20 cellular contexts compared by ENCODE assay signal in genomic region chr4:168535689-168536088, GRCh38. TPM values are rescaled to one million over a fixed set of nuclear protein-coding genes. Genes with fewer than 3 reads are reported as not detected.
"Had no signal": no experiment of that assay in that cellular context is flagged by ENCODE, and none has a peak within 500 bp of the region (broad histone marks: within the 10 kb centered on the region; RNA-seq: fewer than 3 reads in every experiment).

No MANE protein-coding gene starts in this region.

- H3K27ac ChIP-seq: suprapubic skin, transverse colon had no signal

- H3K4me1 ChIP-seq: suprapubic skin, transverse colon had no signal

- H3K9me3 ChIP-seq: mucosa of descending colon, suprapubic skin, transverse colon had no signal

- H3K4me3 ChIP-seq: mucosa of descending colon, suprapubic skin, transverse colon had no signal

- DNase-seq: activated B cell treated with CpG ODN at 0.5 μM for 24 hours; activated CD4-positive, alpha-beta memory T cell treated with anti-CD3 and anti-CD28 coated beads for 36 hours; activated CD4-positive, alpha-beta T cell treated with anti-CD3 and anti-CD28 coated beads for 48 hours; activated naive CD4-positive, alpha-beta T cell treated with anti-CD3 and anti-CD28 coated beads for 36 hours; activated naive CD8-positive, alpha-beta T cell treated with anti-CD3 and anti-CD28 coated beads, Interleukin-2, amount 10 ng/mL, durations not matched to agents 7 days and 5 days; activated T-cell treated with anti-CD3 and anti-CD28 coated beads, Interleukin-2, amount 50 U/mL, for 48 hours; cerebellar nuclear complex; cortex of kidney; foreskin fibroblast; hippocampal formation; kidney glomerular epithelial cell; mucosa of descending colon; naive B cell; occipital lobe; retina; stimulated activated CD4-positive, alpha-beta T cell treated with anti-CD3 and anti-CD28 coated beads, Interleukin-12 subunit alpha, Interleukin-12 subunit beta, amount 100 ng/mL, for 4 hours; stimulated activated naive CD8-positive, alpha-beta T cell treated with anti-CD3 and anti-CD28 coated beads, Interleukin-15, amount 100 ng/mL, for 72 hours; transverse colon had no signal

- H3K27me3 ChIP-seq: suprapubic skin, transverse colon had no signal

- H3K36me3 ChIP-seq: suprapubic skin, transverse colon had no signal

RNA-seq across cellular contexts. Expression of gene DDX60L, which starts 55.4 kb away (rescaled TPM):
- polyA plus RNA-seq: neural cell had no signal
